Comparison of ENCODE assay signal across 11 cellular contexts in the genomic region with DNA sequence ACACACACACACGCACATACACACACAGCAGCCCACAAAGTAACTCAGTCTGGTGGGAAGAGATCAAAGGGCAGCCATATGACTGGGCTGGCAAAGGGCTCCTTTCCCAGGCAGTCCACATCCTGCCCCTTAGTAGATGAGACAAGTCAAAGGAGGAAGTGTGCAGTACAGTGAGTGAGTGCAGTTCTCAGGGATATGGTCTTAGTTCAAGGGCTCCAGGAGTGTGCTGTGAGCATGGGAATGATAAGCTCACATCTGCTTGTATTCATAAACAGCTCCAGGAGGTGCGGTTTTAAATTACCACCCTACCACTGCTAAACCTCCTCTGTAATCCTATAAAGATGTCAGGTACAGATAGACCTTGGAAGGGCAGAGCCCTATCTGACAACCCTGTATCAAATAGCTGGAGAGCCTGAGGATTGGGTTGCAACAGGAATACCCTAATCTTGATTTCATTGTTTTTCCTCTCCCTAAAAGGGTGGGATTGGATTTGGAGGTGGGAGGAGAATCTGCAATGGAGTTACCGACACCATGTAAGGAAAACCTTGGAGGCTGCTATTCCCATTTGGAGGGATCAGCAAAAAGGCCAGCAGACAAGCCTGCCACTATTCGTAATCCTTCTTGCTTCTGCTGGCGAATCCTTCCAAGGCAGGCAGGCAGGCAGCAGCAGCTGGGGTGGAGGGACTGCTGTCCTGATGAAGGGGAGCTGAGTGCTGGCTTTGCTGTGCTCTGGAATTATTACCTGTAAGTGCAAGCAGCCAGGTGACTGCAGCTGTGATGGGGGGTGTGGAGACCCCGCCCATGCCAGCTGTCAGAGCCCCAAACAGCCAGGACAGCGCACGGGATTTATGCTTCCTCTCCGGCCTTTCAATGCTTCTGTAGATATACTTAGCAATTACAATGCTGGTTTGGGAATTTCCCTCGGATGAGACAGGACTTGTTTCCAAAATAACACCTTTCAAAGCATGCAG.
DNase-seq lines count a peak whose midpoint lies in the region; ATAC-seq, FAIRE-seq and TF ChIP-seq lines count a peak whose summit lies in the region.
"Had no signal": no experiment of that assay in that cellular context is flagged by ENCODE, and none has a peak within 500 bp of the region (broad histone marks: within the 10 kb centered on the region; RNA-seq: fewer than 3 reads in every experiment).

No MANE protein-coding gene starts in this region.

- H3K36me3 ChIP-seq in heart right ventricle (no peaks in the 10 kb centered on the region), thoracic aorta (no peaks in the 10 kb centered on the region)

- no peak overlapping the region for H3K4me3 Mint-ChIP-seq in activated CD4-positive, alpha-beta T cell treated with anti-CD3 and anti-CD28 coated beads for 36 hours
- H3K4me3 Mint-ChIP-seq: activated B cell treated with CpG ODN at 0.5 μM for 24 hours had no signal

- no peaks in the 10 kb centered on the region for H3K9me3 Mint-ChIP-seq in activated CD4-positive, alpha-beta T cell treated with anti-CD3 and anti-CD28 coated beads for 36 hours (ENCODE audit: low read depth)
- H3K9me3 Mint-ChIP-seq: activated B cell treated with CpG ODN at 0.5 μM for 24 hours had no signal

- peak; percentile 9 for ATAC-seq in activated CD4-positive, alpha-beta T cell treated with anti-CD3 and anti-CD28 coated beads for 36 hours
- ATAC-seq in heart right ventricle (peak; percentile 57 to 91 (median 78)), thoracic aorta (ENCODE audit: insufficient number of reproducible peaks, low FRiP score, low read depth) (no peak), HG03520 (IDR thresholded peaks at IDR 0.05; ENCODE audit: unreplicated experiment) (no peak)

- intact Hi-C loops in activated CD4-positive, alpha-beta T cell treated with anti-CD3 and anti-CD28 coated beads for 36 hours (cut with DNase I, micrococcal nuclease): no loop called here
- intact Hi-C loops in heart right ventricle (cut with DNase I): no loop called here

- H3K9me3 ChIP-seq in heart right ventricle (no peaks in the 10 kb centered on the region), thoracic aorta (no peaks in the 10 kb centered on the region)

- peak overlapping the region in 3 of 10 donors; percentile 3 to 11 (median 6) for H3K4me3 ChIP-seq in heart right ventricle
- peak overlapping the region; percentile 41 for H3K4me3 ChIP-seq in thoracic aorta

- H3K36me3 Mint-ChIP-seq in activated CD4-positive, alpha-beta T cell treated with anti-CD3 and anti-CD28 coated beads for 36 hours (ENCODE audit: low read depth): no peaks in the 10 kb centered on the region
- H3K36me3 Mint-ChIP-seq: naive B cell had no signal

- H3K27ac Mint-ChIP-seq in activated CD4-positive, alpha-beta T cell treated with anti-CD3 and anti-CD28 coated beads for 36 hours: no peak overlapping the region
- H3K27ac Mint-ChIP-seq: activated B cell treated with CpG ODN at 0.5 μM for 24 hours had no signal

- peaks cover 5 to 48% (median 25%) of the 10 kb centered on the region in 9 donors for H3K4me1 ChIP-seq in heart right ventricle
- H3K4me1 ChIP-seq in thoracic aorta (ENCODE audit: control insufficient read depth in 1 of 2, low read depth in 2 of 2): peaks cover 17 to 40% of the 10 kb centered on the region in 2 donors

- CTCF ChIA-PET in activated CD4-positive, alpha-beta T cell treated with anti-CD3 and anti-CD28 coated beads for 36 hours (lab: Charles Lee): interaction anchor here (0.7 kb wide), 1 partner anchor 13 kb away, joined by 4 read pairs; no protein-coding TSS in a partner anchor

- H3K27ac ChIP-seq in heart right ventricle: peak overlapping the region in 7 of 10 donors; percentile 23 to 74 (median 50)
- H3K27ac ChIP-seq in thoracic aorta: peak overlapping the region; percentile 25 to 60

- no peaks in the 10 kb centered on the region for H3K27me3 ChIP-seq in heart right ventricle
- no peaks in the 10 kb centered on the region for H3K27me3 ChIP-seq in thoracic aorta (replicated peaks; ENCODE audit: insufficient read depth)

- WGBS in heart right ventricle, 2 donors: 36 to 52% methylated on average over 10 of the region's 10 CpGs

- no peak for DNase-seq in activated CD4-positive, alpha-beta T cell treated with anti-CD3 and anti-CD28 coated beads for 36 hours
- no peak for DNase-seq in activated CD4-positive, alpha-beta T cell treated with anti-CD3 and anti-CD28 coated beads for 4 hours
- DNase-seq in RCC 7860 (ENCODE audit: low spot score) (peak; percentile 60), heart right ventricle (peak in 1 of 2 donors; percentile 37), thoracic aorta (ENCODE audit: low spot score) (no peak), GF-D8 (lab: John Stamatoyannopoulos, UW) (no peak)
- DNase-seq in activated CD4-positive, alpha-beta T cell treated with anti-CD3 and anti-CD28 coated beads, Interleukin-2, amount 50 U/mL, for 48 hours: no peak
- DNase-seq: activated B cell treated with CpG ODN at 0.5 μM for 24 hours, naive B cell had no signal

- POLR2A ChIA-PET in activated CD4-positive, alpha-beta T cell treated with anti-CD3 and anti-CD28 coated beads for 36 hours (lab: Charles Lee): no interaction called here

- FAIRE-seq in RCC 7860 (lab: Jason Lieb, UNC): no peak
- FAIRE-seq: G401.6 had no signal

- peaks cover 10% of the 10 kb centered on the region for H3K4me1 Mint-ChIP-seq in activated CD4-positive, alpha-beta T cell treated with anti-CD3 and anti-CD28 coated beads for 36 hours
- H3K4me1 Mint-ChIP-seq: activated B cell treated with CpG ODN at 0.5 μM for 24 hours, naive B cell had no signal

- H3K27me3 Mint-ChIP-seq in activated CD4-positive, alpha-beta T cell treated with anti-CD3 and anti-CD28 coated beads for 36 hours: peaks cover 1% of the 10 kb centered on the region
- H3K27me3 Mint-ChIP-seq: activated B cell treated with CpG ODN at 0.5 μM for 24 hours, naive B cell had no signal

- TF ChIP-seq CTCF in heart right ventricle (IDR thresholded peaks at IDR 0.05) (no peak), thoracic aorta (IDR thresholded peaks at IDR 0.05) (no peak)

Comparison
In these comparisons a context has a peak if more than half of its experiments do, and no peak if none do; other contexts are left out.
1. ATAC-seq: peak in activated CD4-positive, alpha-beta T cell treated with anti-CD3 and anti-CD28 coated beads for 36 hours (single experiment) and heart right ventricle (8 of 8); none in thoracic aorta (single experiment) and HG03520 (single experiment).